16 cellular contexts compared by ENCODE assay signal in genomic region chr5:174729075-174729680, GRCh38. TPM values are rescaled to one million over a fixed set of nuclear protein-coding genes. Genes with fewer than 3 reads are reported as not detected.
"Had no signal": no experiment of that assay in that cellular context is flagged by ENCODE, and none has a peak within 500 bp of the region (broad histone marks: within the 10 kb centered on the region; RNA-seq: fewer than 3 reads in every experiment).

No MANE protein-coding gene starts in this region.

- DNase-seq: activated CD4-positive, alpha-beta T cell treated with anti-CD3 and anti-CD28 coated beads, Interleukin-2, amount 50 U/mL, for 4 hours; activated CD4-positive, CD25-positive, alpha-beta regulatory T cell treated with anti-CD3 and anti-CD28 coated beads, Interleukin-2, amount 50 U/mL, for 72 hours; activated effector memory CD4-positive, alpha-beta T cell treated with Interleukin-2 at 50 U/mL for 16 hours; activated T-cell treated with anti-CD3 and anti-CD28 coated beads, Interleukin-2, amount 50 U/mL, for 1 hour; body of pancreas; cerebellar nuclear complex; mesenchymal stem cell had no signal

- H3K27ac ChIP-seq: body of pancreas, neutrophil, right atrium auricular region, skin epidermis had no signal

- H3K9me3 Mint-ChIP-seq: activated naive CD4-positive, alpha-beta T cell treated with anti-CD3 and anti-CD28 coated beads, Interleukin-2, amount 50 U/mL, for 24 hours; dendritic cell treated with granulocyte-macrophage colony-stimulating factor and Interleukin-4, amounts not matched to agents 40 ng/mL and 50 ng/mL, for 4 days; T-helper 2 cell treated with Interferon-gamma antibody and Interleukin-4, amounts not matched to agents 5 μg/mL and 100 μg/mL, for 36 hours had no signal

- ATAC-seq: body of pancreas, esophagus mucosa, left lobe of liver had no signal

- H3K9me3 ChIP-seq: body of pancreas, neutrophil, right atrium auricular region had no signal

- H3K36me3 Mint-ChIP-seq: activated naive CD4-positive, alpha-beta T cell treated with anti-CD3 and anti-CD28 coated beads, Interleukin-2, amount 50 U/mL, for 24 hours had no signal

- H3K27ac Mint-ChIP-seq: activated naive CD4-positive, alpha-beta T cell treated with anti-CD3 and anti-CD28 coated beads, Interleukin-2, amount 50 U/mL, for 24 hours; dendritic cell treated with granulocyte-macrophage colony-stimulating factor and Interleukin-4, amounts not matched to agents 40 ng/mL and 50 ng/mL, for 4 days; T-helper 2 cell treated with Interferon-gamma antibody and Interleukin-4, amounts not matched to agents 5 μg/mL and 100 μg/mL, for 36 hours had no signal

- H3K36me3 ChIP-seq: neutrophil had no signal

- H3K4me3 ChIP-seq: body of pancreas, right atrium auricular region, skin epidermis had no signal

- FAIRE-seq: islet of Langerhans had no signal

- H3K4me3 Mint-ChIP-seq: activated naive CD4-positive, alpha-beta T cell treated with anti-CD3 and anti-CD28 coated beads, Interleukin-2, amount 50 U/mL, for 24 hours; dendritic cell treated with granulocyte-macrophage colony-stimulating factor and Interleukin-4, amounts not matched to agents 40 ng/mL and 50 ng/mL, for 4 days; T-helper 2 cell treated with Interferon-gamma antibody and Interleukin-4, amounts not matched to agents 5 μg/mL and 100 μg/mL, for 36 hours had no signal

RNA-seq across cellular contexts. Expression of gene MSX2, which starts 4.8 kb away (rescaled TPM):
- total RNA-seq: body of pancreas, left lobe of liver had no signal
